Comparison of ENCODE assay signal across 9 cellular contexts in genomic region chr22:37538590-37539357, GRCh38. TPM values are rescaled to one million over a fixed set of nuclear protein-coding genes. Genes with fewer than 3 reads are reported as not detected.
DNase-seq lines count a peak whose midpoint lies in the region; ATAC-seq, FAIRE-seq and TF ChIP-seq lines count a peak whose summit lies in the region.
"Had no signal": no experiment of that assay in that cellular context is flagged by ENCODE, and none has a peak within 500 bp of the region (broad histone marks: within the 10 kb centered on the region; RNA-seq: fewer than 3 reads in every experiment).

No MANE protein-coding gene starts in this region.

- DNase-seq in CD4-positive, alpha-beta T cell, result peak; percentile 82 to 91 (median 87)
- peak; percentile 81 for DNase-seq in HTR-8/SVneo (ENCODE audit: insufficient read length, low spot score)
- peak; percentile 76 for DNase-seq in activated CD8-positive, alpha-beta memory T cell treated with anti-CD3 and anti-CD28 coated beads, Interleukin-2, amount 50 U/mL, for 1 hour (ENCODE audit: extremely low read depth)
- DNase-seq in mucosa of descending colon, result peak; percentile 91 to 97 (median 96)
- peak; percentile 68 to 78 for DNase-seq in stimulated activated CD8-positive, alpha-beta memory T cell treated with anti-CD3 and anti-CD28 coated beads, Interleukin-4, amount 100 ng/mL, for 1 hour (ENCODE audit: low read depth in 2 of 2, low spot score in 1 of 2)

- peaks cover 33% of the 10 kb centered on the region for H3K27me3 Mint-ChIP-seq in CD4-positive, alpha-beta T cell

- CTCF ChIA-PET in CD4-positive, alpha-beta T cell (lab: Charles Lee), result interaction anchor here (0.6 to 5.4 kb wide), 14 partner anchors 11 to 764 kb away, joined by 3 to 119 read pairs (median 4); no protein-coding TSS in a partner anchor

- H3K4me1 ChIP-seq in OCI-LY1 (ENCODE audit: insufficient read depth, low read length, severe bottlenecking) (no peaks in the 10 kb centered on the region), mucosa of descending colon (ENCODE audit: low read depth) (peaks cover 14% of the 10 kb centered on the region)

- peak; percentile 98 for TF ChIP-seq CTCF in CD4-positive, alpha-beta T cell (IDR thresholded peaks at IDR 0.05)
- TF ChIP-seq CTCF in OCI-LY1 (IDR thresholded peaks at IDR 0.05; ENCODE audit: low read length), result peak; percentile 96
- TF ChIP-seq CTCF in mucosa of descending colon (IDR thresholded peaks at IDR 0.05), result peak; percentile 94

- no peaks in the 10 kb centered on the region for H3K79me2 ChIP-seq in OCI-LY1 (ENCODE audit: insufficient read depth, low read length)

- ATAC-seq in CD4-positive, alpha-beta T cell (ENCODE audit: poor library complexity), result peak; percentile 100
- peak; percentile 79 for ATAC-seq in GM19467 (IDR thresholded peaks at IDR 0.05; ENCODE audit: unreplicated experiment)
- ATAC-seq in mucosa of descending colon, result peak; percentile 97

- H3K9me2 ChIP-seq in OCI-LY1 (ENCODE audit: low read depth, low read length), result no peaks in the 10 kb centered on the region

- no peaks in the 10 kb centered on the region for H3K36me3 Mint-ChIP-seq in CD4-positive, alpha-beta T cell (ENCODE audit: low read depth)

- intact Hi-C loops in CD4-positive, alpha-beta T cell (cut with DNase I, micrococcal nuclease), result loop anchor here (1.0 to 2.0 kb wide), 3 partner anchors 29 to 324 kb away; no protein-coding TSS in a partner anchor
- intact Hi-C loops in mucosa of descending colon (cut with DNase I, micrococcal nuclease), result loop anchor here in 1 of 2 donors (10.0 kb wide), 1 partner anchor 56 kb away; no protein-coding TSS in a partner anchor

- no peaks in the 10 kb centered on the region for H3K9me3 ChIP-seq in CD4-positive, alpha-beta T cell (ENCODE audit: control insufficient read depth, low read length)
- no peaks in the 10 kb centered on the region for H3K9me3 ChIP-seq in OCI-LY1 (ENCODE audit: low read length)
- H3K9me3 ChIP-seq in mucosa of descending colon, result no peaks in the 10 kb centered on the region

- H3K27ac ChIP-seq in CD4-positive, alpha-beta T cell (ENCODE audit: low read depth, low read length), result no peak overlapping the region
- H3K27ac ChIP-seq in OCI-LY1 (ENCODE audit: low read depth, low read length, poor library complexity, severe bottlenecking), result no peak overlapping the region

- H3K27ac Mint-ChIP-seq in CD4-positive, alpha-beta T cell, result no peak overlapping the region

- H3K36me3 ChIP-seq in OCI-LY1 (ENCODE audit: insufficient read depth, low read length) (no peaks in the 10 kb centered on the region), mucosa of descending colon (ENCODE audit: low read depth) (no peaks in the 10 kb centered on the region)

- peaks cover 5% of the 10 kb centered on the region for H3K27me3 ChIP-seq in CD4-positive, alpha-beta T cell (ENCODE audit: control insufficient read depth, insufficient read depth, low read length)
- H3K27me3 ChIP-seq in OCI-LY1 (ENCODE audit: insufficient read depth, low read length), result peaks cover 5% of the 10 kb centered on the region; the same call in 1 of the 2 replicates

- H3K4me1 Mint-ChIP-seq in CD4-positive, alpha-beta T cell (ENCODE audit: low read depth), result peaks cover 19% of the 10 kb centered on the region

- H4K20me1 ChIP-seq in OCI-LY1 (ENCODE audit: insufficient read depth, low read length), result no peaks in the 10 kb centered on the region

- no peaks in the 10 kb centered on the region for H3F3A ChIP-seq in OCI-LY1 (ENCODE audit: insufficient read depth, low read length)

- no peak overlapping the region for H3K9ac ChIP-seq in OCI-LY1 (ENCODE audit: low read length)

- no peaks in the 10 kb centered on the region for H3K9me3 Mint-ChIP-seq in CD4-positive, alpha-beta T cell

- H3K4me3 ChIP-seq in OCI-LY1 (ENCODE audit: low read depth, low read length, poor library complexity, severe bottlenecking), result no peak overlapping the region
- H3K4me3 ChIP-seq in mucosa of descending colon, result no peak overlapping the region

- H2AFZ ChIP-seq in OCI-LY1 (ENCODE audit: low read length), result no peak overlapping the region

- H3K4me2 ChIP-seq in OCI-LY1 (ENCODE audit: low read length), result no peak overlapping the region

- POLR2A ChIA-PET in CD4-positive, alpha-beta T cell (lab: Charles Lee), result interaction anchor here (1.1 to 3.0 kb wide), 4 partner anchors 23 to 54 kb away, joined by 4 to 29 read pairs (median 8); no protein-coding TSS in a partner anchor

- FAIRE-seq in HTR-8/SVneo (lab: Jason Lieb, UNC), result peak; percentile 86
- peak; percentile 58 for FAIRE-seq in endometrium (lab: Jason Lieb, UNC)

- no peak overlapping the region for H3K4me3 Mint-ChIP-seq in CD4-positive, alpha-beta T cell

RNA-seq across cellular contexts. Expression of gene CARD10, which starts 19.6 kb away (rescaled TPM):
- under 1 TPM; 0.20 to 0.63 TPM for total RNA-seq in CD4-positive, alpha-beta T cell
- total RNA-seq in mucosa of descending colon, result 10 to 100 TPM; 43.3 to 74.1 (median 60.5) TPM

RNA-seq across cellular contexts. Expression of gene CDC42EP1, which starts 21.5 kb away (rescaled TPM):
- total RNA-seq in CD4-positive, alpha-beta T cell, result not detected
- total RNA-seq in mucosa of descending colon, result 10 to 100 TPM; 31.5 to 52.0 (median 48.2) TPM

RNA-seq across cellular contexts. Expression of gene LGALS2, which starts 41.1 kb away (rescaled TPM):
- total RNA-seq in CD4-positive, alpha-beta T cell, result 1 to 10 TPM; 2.6 to 3.0 TPM
- 10 to 100 TPM; 10.7 to 93.5 (median 23.1) TPM for total RNA-seq in mucosa of descending colon
- total RNA-seq: activated CD8-positive, alpha-beta memory T cell treated with anti-CD3 and anti-CD28 coated beads for 36 hours had no signal

RNA-seq across cellular contexts. Expression of gene MFNG, which starts 52.6 kb away (rescaled TPM):
- total RNA-seq in CD4-positive, alpha-beta T cell, result 10 to 100 TPM; 85.1 to 89.9 TPM
- total RNA-seq in mucosa of descending colon, result 10 to 100 TPM; 11.3 to 16.1 (median 13.7) TPM

Comparison
In these comparisons a context has a peak if more than half of its experiments do, and no peak if none do; other contexts are left out.
1. RNA of gene CARD10, which starts 19.6 kb away (total RNA-seq): 43.3 to 74.1 TPM in mucosa of descending colon; 0.20 to 0.63 TPM in CD4-positive, alpha-beta T cell; every median in the first group is over 10 times any median in the second.
2. RNA of gene CDC42EP1, which starts 21.5 kb away (total RNA-seq): 31.5 to 52.0 TPM in mucosa of descending colon; not detected in CD4-positive, alpha-beta T cell; every median in the first group is over 10 times any median in the second.
3. Peak in every context shown above with its lines, with median percentiles within 50 percentile points of each other: ATAC-seq, DNase-seq and CTCF ChIP-seq.